In genomic region chr3:33058780-33059179, GRCh38 we compare ENCODE assay signal across 19 cellular contexts. TPM values are rescaled to one million over a fixed set of nuclear protein-coding genes. Genes with fewer than 3 reads are reported as not detected.
DNase-seq lines count a peak whose midpoint lies in the region; ATAC-seq, FAIRE-seq and TF ChIP-seq lines count a peak whose summit lies in the region.
"Had no signal": no experiment of that assay in that cellular context is flagged by ENCODE, and none has a peak within 500 bp of the region (broad histone marks: within the 10 kb centered on the region; RNA-seq: fewer than 3 reads in every experiment).

No MANE protein-coding gene starts in this region.

- no peaks in the 10 kb centered on the region for H4K20me1 ChIP-seq in SK-N-SH (ENCODE audit: insufficient read depth)

- H3K9me3 Mint-ChIP-seq in memory B cell: no peaks in the 10 kb centered on the region

- H3K9ac ChIP-seq in SK-N-SH: no peak overlapping the region

- POLR2A ChIA-PET in SK-N-SH (lab: Yijun Ruan, JAX): no interaction called here

- TF ChIP-seq POLR2A in GM12891 (IDR thresholded peaks at IDR 0.05; ENCODE audit: low read depth, low read length): no peak

- no peaks in the 10 kb centered on the region for H3K9me3 ChIP-seq in SK-N-SH
- no peaks in the 10 kb centered on the region for H3K9me3 ChIP-seq in MG63
- H3K9me3 ChIP-seq: BE2C had no signal

- no peak overlapping the region for H2AFZ ChIP-seq in SK-N-SH (ENCODE audit: low read depth)

- H3K4me3 Mint-ChIP-seq in memory B cell: no peak overlapping the region

- peaks cover 61% of the 10 kb centered on the region for H3K4me1 Mint-ChIP-seq in memory B cell

- no peaks in the 10 kb centered on the region for H3K27me3 Mint-ChIP-seq in memory B cell

- TF ChIP-seq RAD21 in SK-N-SH (IDR thresholded peaks at IDR 0.05; ENCODE audit: low read length): 0 out of 2 replicates have a peak, but pooled peaks have one; percentile 4

- H3K4me3 ChIP-seq in SK-N-SH (ENCODE audit: low read depth in 2 of 2, low read length in 1 of 2) (no peak overlapping the region), MG63 (no peak overlapping the region)

- 76% methylated on average over 3 of the region's 3 CpGs for WGBS in SK-N-SH (ENCODE audit: low lambda C conversion rate)

- peaks cover 20 to 34% of the 10 kb centered on the region in 2 experiments for H3K36me3 ChIP-seq in SK-N-SH (replicated peaks in 1 of 2; ENCODE audit: control insufficient read depth in 1 of 2, insufficient read depth in 2 of 2, low read length in 1 of 2)
- no peaks in the 10 kb centered on the region for H3K36me3 ChIP-seq in MG63
- H3K36me3 ChIP-seq: BE2C had no signal

- no peak for TF ChIP-seq EP300 in SK-N-SH (IDR thresholded peaks at IDR 0.05; ENCODE audit: borderline replicate concordance in 1 of 2, low read depth in 1 of 2, low read length in 1 of 2)

- H3K79me2 ChIP-seq in SK-N-SH (ENCODE audit: insufficient read depth): 0 out of 2 replicates have a peak, but pooled peaks cover 7% of the 10 kb centered on the region

- DNase-seq in SK-N-SH: peak; percentile 26
- no peak for DNase-seq in GM12891 (ENCODE audit: insufficient read length, low spot score)
- no peak for DNase-seq in memory B cell (ENCODE audit: low spot score in 2 of 2)
- no peak for DNase-seq in MG63
- no peak for DNase-seq in NCI-H510A (lab: John Stamatoyannopoulos, UW)
- no peak for DNase-seq in UCSD-AML1 (lab: John Stamatoyannopoulos, UW; ENCODE audit: unreplicated experiment)
- DNase-seq: 8988T, BE2C, DMS 273 treated with DMSO at 0.1 percent for 48 hours, KG1, NCI-H1436, NCI-H2029, NCI-H2171 treated with DMSO at 0.1 percent for 48 hours, NCI-H446 treated with DMSO at 0.1 percent for 48 hours, NCI-H82 had no signal

- peak overlapping the region; percentile 31 for H3K27ac Mint-ChIP-seq in memory B cell

- peaks cover 5% of the 10 kb centered on the region for H3F3A ChIP-seq in SK-N-SH (replicated peaks; ENCODE audit: insufficient read depth)

- CTCF ChIA-PET in SK-N-SH (lab: Yijun Ruan, JAX): interaction anchor here (1.0 to 3.7 kb wide), 5 partner anchors 10 to 111 kb away, joined by 3 to 16 read pairs (median 9); no protein-coding TSS in a partner anchor

- peaks cover 4 to 5% of the 10 kb centered on the region in 2 experiments; a peak in 1 of 4 replicates for H3K4me1 ChIP-seq in SK-N-SH (ENCODE audit: control insufficient read depth in 1 of 2, insufficient read depth in 2 of 2, low read depth in 1 of 2, low read length in 1 of 2)
- H3K4me1 ChIP-seq: BE2C had no signal

- no peaks in the 10 kb centered on the region for H3K9me2 ChIP-seq in SK-N-SH

- no peaks in the 10 kb centered on the region for H3K27me3 ChIP-seq in SK-N-SH (ENCODE audit: insufficient read depth)
- H3K27me3 ChIP-seq in MG63: no peaks in the 10 kb centered on the region
- H3K27me3 ChIP-seq: BE2C had no signal

- FAIRE-seq in GM12891 (lab: Jason Lieb, UNC): peak; percentile 62

- H3K27ac ChIP-seq in SK-N-SH (ENCODE audit: low read depth in 2 of 2, low read length in 1 of 2): no peak overlapping the region
- no peak overlapping the region for H3K27ac ChIP-seq in VCaP
- H3K27ac ChIP-seq: HL-60 had no signal

- H3K4me2 ChIP-seq in SK-N-SH: no peak overlapping the region

- ATAC-seq in SK-N-SH treated with all-trans-retinoic acid at 6 μM for 48 hours: no peak
- no peak for ATAC-seq in memory B cell (ENCODE audit: low read depth)
- ATAC-seq: Panc1 had no signal

- peaks cover 22% of the 10 kb centered on the region for H3K36me3 Mint-ChIP-seq in memory B cell

- no peak for TF ChIP-seq CTCF in SK-N-SH (IDR thresholded peaks at IDR 0.05)
- 0 out of 2 replicates have a peak, but pooled peaks have one; percentile 7 for TF ChIP-seq CTCF in VCaP (conservative IDR thresholded peaks at IDR 0.05)

TF ChIP-seq in SK-N-SH, 30 proteins besides CTCF, POLR2A, EP300 and RAD21:
- TF ChIP-seq MXI1 (IDR thresholded peaks at IDR 0.05; ENCODE audit: low read depth, low read length) (peak; percentile 60; the same call in 1 of the 2 replicates), SMC3 (IDR thresholded peaks at IDR 0.05; ENCODE audit: low read depth, low read length) (no peak)

TF ChIP-seq in SK-N-SH treated with all-trans-retinoic acid at 6 μM for 48 hours, 23 proteins besides CTCF, POLR2A, EP300 and RAD21 (continues in another document):
- TF ChIP-seq ZFP3 (CRISPR knock-in tag; IDR thresholded peaks at IDR 0.05) (no peak), BACH2 (CRISPR knock-in tag; IDR thresholded peaks at IDR 0.05; ENCODE audit: borderline replicate concordance) (no peak), ZC3H10 (CRISPR knock-in tag; IDR thresholded peaks at IDR 0.05) (no peak), GLIS3 (CRISPR knock-in tag; IDR thresholded peaks at IDR 0.05) (no peak), RARB (CRISPR knock-in tag; IDR thresholded peaks at IDR 0.05) (no peak), SNAI2 (CRISPR knock-in tag; IDR thresholded peaks at IDR 0.05) (no peak), ISL1 (CRISPR knock-in tag; IDR thresholded peaks at IDR 0.05) (no peak), ZNF70 (CRISPR knock-in tag; IDR thresholded peaks at IDR 0.05) (no peak)
- TF ChIP-seq, protein P1, sequence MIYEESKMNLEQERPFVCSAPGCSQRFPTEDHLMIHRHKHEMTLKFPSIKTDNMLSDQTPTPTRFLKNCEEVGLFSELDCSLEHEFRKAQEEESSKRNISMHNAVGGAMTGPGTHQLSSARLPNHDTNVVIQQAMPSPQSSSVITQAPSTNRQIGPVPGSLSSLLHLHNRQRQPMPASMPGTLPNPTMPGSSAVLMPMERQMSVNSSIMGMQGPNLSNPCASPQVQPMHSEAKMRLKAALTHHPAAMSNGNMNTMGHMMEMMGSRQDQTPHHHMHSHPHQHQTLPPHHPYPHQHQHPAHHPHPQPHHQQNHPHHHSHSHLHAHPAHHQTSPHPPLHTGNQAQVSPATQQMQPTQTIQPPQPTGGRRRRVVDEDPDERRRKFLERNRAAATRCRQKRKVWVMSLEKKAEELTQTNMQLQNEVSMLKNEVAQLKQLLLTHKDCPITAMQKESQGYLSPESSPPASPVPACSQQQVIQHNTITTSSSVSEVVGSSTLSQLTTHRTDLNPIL (CRISPR knock-in tag; IDR thresholded peaks at IDR 0.05; ENCODE audit: low read depth): no peak

TF ChIP-seq in GM12891, 5 proteins besides CTCF, POLR2A, EP300 and RAD21:
- TF ChIP-seq PAX5 (IDR thresholded peaks at IDR 0.05; ENCODE audit: insufficient read depth, low read length, severe bottlenecking) (no peak), SPI1 (IDR thresholded peaks at IDR 0.05; ENCODE audit: low read depth, low read length) (no peak), TAF1 (IDR thresholded peaks at IDR 0.05; ENCODE audit: low read depth, low read length) (no peak), POU2F2 (IDR thresholded peaks at IDR 0.05; ENCODE audit: low read depth, low read length) (no peak), POLR2AphosphoS5 (IDR thresholded peaks at IDR 0.05; ENCODE audit: low read depth, low read length) (no peak)

RNA-seq across cellular contexts. Expression of gene GLB1, which starts 38.2 kb away (rescaled TPM):
- polyA plus RNA-seq in SK-N-SH (2012; rRNA removed): 80.3 and 102 TPM in 2 replicates
- polyA plus RNA-seq in SK-N-SH (2012; cell fraction: cytosol; rRNA removed): 74.7 and 84.2 TPM in 2 replicates
- 84.8 and 88.0 TPM in 2 replicates for polyA plus RNA-seq in SK-N-SH (2012; cell fraction: nucleus; rRNA removed)
- polyA plus RNA-seq in GM12891 (2012; ENCODE audit: low read depth, missing spikeins): 19.7 TPM
- 23.4 and 34.4 TPM in 2 replicates for total RNA-seq in MG63 (2014; rRNA removed; shearing (Covaris generic); ENCODE audit: low replicate concordance)

RNA-seq across cellular contexts. Expression of gene TMPPE, which starts 38.2 kb away (rescaled TPM):
- 1.4 and 1.7 TPM in 2 replicates for polyA plus RNA-seq in SK-N-SH (2012; rRNA removed)
- polyA plus RNA-seq in SK-N-SH (2012; cell fraction: cytosol; rRNA removed): 1.1 and 1.7 TPM in 2 replicates
- polyA plus RNA-seq in SK-N-SH (2012; cell fraction: nucleus; rRNA removed): 1.4 and 1.6 TPM in 2 replicates
- polyA plus RNA-seq in GM12891 (2012; ENCODE audit: low read depth, missing spikeins): 0.74 TPM
- total RNA-seq in MG63 (2014; rRNA removed; shearing (Covaris generic); ENCODE audit: low replicate concordance): 0.62 and 1.8 TPM in 2 replicates

RNA-seq across cellular contexts. Expression of gene CRTAP, which starts 55.0 kb away (rescaled TPM):
- polyA plus RNA-seq in SK-N-SH (2012; rRNA removed): 198 and 240 TPM in 2 replicates
- 246 and 266 TPM in 2 replicates for polyA plus RNA-seq in SK-N-SH (2012; cell fraction: cytosol; rRNA removed)
- polyA plus RNA-seq in SK-N-SH (2012; cell fraction: nucleus; rRNA removed): 41.2 and 84.3 TPM in 2 replicates
- 8.4 TPM for polyA plus RNA-seq in GM12891 (2012; ENCODE audit: low read depth, missing spikeins)
- 258 and 273 TPM in 2 replicates for total RNA-seq in MG63 (2014; rRNA removed; shearing (Covaris generic); ENCODE audit: low replicate concordance)
